In genomic region chr11:76048763-76049162, GRCh38 we compare ENCODE assay signal across 12 cellular contexts.
DNase-seq lines count a peak whose midpoint lies in the region; ATAC-seq, FAIRE-seq and TF ChIP-seq lines count a peak whose summit lies in the region.
"Had no signal": no experiment of that assay in that cellular context is flagged by ENCODE, and none has a peak within 500 bp of the region (broad histone marks: within the 10 kb centered on the region; RNA-seq: fewer than 3 reads in every experiment).

No MANE protein-coding gene starts in this region.

- H3K4me3 Mint-ChIP-seq in activated naive CD4-positive, alpha-beta T cell treated with anti-CD3 and anti-CD28 coated beads, Interleukin-2, amount 10 ng/mL, durations not matched to agents 7 days and 5 days: no peak overlapping the region
- no peak overlapping the region for H3K4me3 Mint-ChIP-seq in activated CD4-positive, alpha-beta memory T cell treated with anti-CD3 and anti-CD28 coated beads, Interleukin-2, amount 10 ng/mL, durations not matched to agents 7 days and 5 days
- H3K4me3 Mint-ChIP-seq: activated naive CD4-positive, alpha-beta T cell treated with anti-CD3 and anti-CD28 coated beads, Interleukin-2, amount 50 U/mL, for 24 hours; T-cell had no signal

- POLR2A ChIA-PET in activated CD4-positive, alpha-beta memory T cell treated with anti-CD3 and anti-CD28 coated beads, Interleukin-2, amount 10 ng/mL, durations not matched to agents 7 days and 5 days (lab: Charles Lee): no interaction called here

- H3K4me1 Mint-ChIP-seq in activated naive CD4-positive, alpha-beta T cell treated with anti-CD3 and anti-CD28 coated beads, Interleukin-2, amount 10 ng/mL, durations not matched to agents 7 days and 5 days: no peaks in the 10 kb centered on the region
- no peaks in the 10 kb centered on the region for H3K4me1 Mint-ChIP-seq in activated CD4-positive, alpha-beta memory T cell treated with anti-CD3 and anti-CD28 coated beads, Interleukin-2, amount 10 ng/mL, durations not matched to agents 7 days and 5 days
- H3K4me1 Mint-ChIP-seq: activated naive CD4-positive, alpha-beta T cell treated with anti-CD3 and anti-CD28 coated beads, Interleukin-2, amount 50 U/mL, for 24 hours had no signal

- peak overlapping the region; percentile 63 for H3K27ac Mint-ChIP-seq in activated naive CD4-positive, alpha-beta T cell treated with anti-CD3 and anti-CD28 coated beads, Interleukin-2, amount 10 ng/mL, durations not matched to agents 7 days and 5 days
- no peak overlapping the region for H3K27ac Mint-ChIP-seq in activated CD4-positive, alpha-beta memory T cell treated with anti-CD3 and anti-CD28 coated beads, Interleukin-2, amount 10 ng/mL, durations not matched to agents 7 days and 5 days
- H3K27ac Mint-ChIP-seq: activated naive CD4-positive, alpha-beta T cell treated with anti-CD3 and anti-CD28 coated beads, Interleukin-2, amount 50 U/mL, for 24 hours; T-cell had no signal

- no peak for TF ChIP-seq CTCF in D721Med (IDR thresholded peaks at IDR 0.05; ENCODE audit: insufficient read depth, missing control alignments)

- no peaks in the 10 kb centered on the region for H3K27me3 Mint-ChIP-seq in activated naive CD4-positive, alpha-beta T cell treated with anti-CD3 and anti-CD28 coated beads, Interleukin-2, amount 10 ng/mL, durations not matched to agents 7 days and 5 days
- H3K27me3 Mint-ChIP-seq in activated CD4-positive, alpha-beta memory T cell treated with anti-CD3 and anti-CD28 coated beads, Interleukin-2, amount 10 ng/mL, durations not matched to agents 7 days and 5 days: no peaks in the 10 kb centered on the region
- H3K27me3 Mint-ChIP-seq: activated naive CD4-positive, alpha-beta T cell treated with anti-CD3 and anti-CD28 coated beads, Interleukin-2, amount 50 U/mL, for 24 hours; T-cell had no signal

- H3K36me3 Mint-ChIP-seq in activated naive CD4-positive, alpha-beta T cell treated with anti-CD3 and anti-CD28 coated beads, Interleukin-2, amount 10 ng/mL, durations not matched to agents 7 days and 5 days: peaks cover 20% of the 10 kb centered on the region
- peaks cover 46% of the 10 kb centered on the region for H3K36me3 Mint-ChIP-seq in activated CD4-positive, alpha-beta memory T cell treated with anti-CD3 and anti-CD28 coated beads, Interleukin-2, amount 10 ng/mL, durations not matched to agents 7 days and 5 days (ENCODE audit: low read depth)

- no peak for ATAC-seq in GM21381 (IDR thresholded peaks at IDR 0.05; ENCODE audit: unreplicated experiment)
- ATAC-seq: mucosa of descending colon, T-cell had no signal

- DNase-seq in activated naive CD4-positive, alpha-beta T cell treated with anti-CD3 and anti-CD28 coated beads, Interleukin-2, amount 10 ng/mL, durations not matched to agents 7 days and 5 days: peak; percentile 23
- no peak for DNase-seq in activated naive CD4-positive, alpha-beta T cell treated with anti-CD3 and anti-CD28 coated beads, Interleukin-2, amount 50 U/mL, for 16 hours
- DNase-seq in NAMALWA (ENCODE audit: low spot score) (peak; percentile 64), NCI-H226 (no peak), D721Med (ENCODE audit: insufficient read length, low spot score) (no peak)
- DNase-seq in activated CD4-positive, alpha-beta memory T cell treated with anti-CD3 and anti-CD28 coated beads, Interleukin-2, amount 10 ng/mL, durations not matched to agents 7 days and 5 days: peak; percentile 17
- peak; percentile 26 for DNase-seq in stimulated activated CD8-positive, alpha-beta memory T cell treated with anti-CD3 and anti-CD28 coated beads, Interleukin-4, amount 100 ng/mL, for 48 hours
- DNase-seq: substantia nigra had no signal

- no peak for FAIRE-seq in D721Med (lab: Jason Lieb, UNC)

- CTCF ChIA-PET in activated naive CD4-positive, alpha-beta T cell treated with anti-CD3 and anti-CD28 coated beads, Interleukin-2, amount 10 ng/mL, durations not matched to agents 7 days and 5 days (lab: Charles Lee): no interaction called here
- CTCF ChIA-PET in activated CD4-positive, alpha-beta memory T cell treated with anti-CD3 and anti-CD28 coated beads, Interleukin-2, amount 10 ng/mL, durations not matched to agents 7 days and 5 days (lab: Charles Lee): no interaction called here

- H3K9me3 Mint-ChIP-seq in activated naive CD4-positive, alpha-beta T cell treated with anti-CD3 and anti-CD28 coated beads, Interleukin-2, amount 10 ng/mL, durations not matched to agents 7 days and 5 days: peaks cover 26% of the 10 kb centered on the region
- peaks cover 31% of the 10 kb centered on the region for H3K9me3 Mint-ChIP-seq in activated CD4-positive, alpha-beta memory T cell treated with anti-CD3 and anti-CD28 coated beads, Interleukin-2, amount 10 ng/mL, durations not matched to agents 7 days and 5 days

Comparison
In these comparisons a context has a peak if more than half of its experiments do, and no peak if none do; other contexts are left out.
1. DNase-seq: peak in activated naive CD4-positive, alpha-beta T cell treated with anti-CD3 and anti-CD28 coated beads, Interleukin-2, amount 10 ng/mL, durations not matched to agents 7 days and 5 days (single experiment), NAMALWA (single experiment), activated CD4-positive, alpha-beta memory T cell treated with anti-CD3 and anti-CD28 coated beads, Interleukin-2, amount 10 ng/mL, durations not matched to agents 7 days and 5 days (single experiment) and stimulated activated CD8-positive, alpha-beta memory T cell treated with anti-CD3 and anti-CD28 coated beads, Interleukin-4, amount 100 ng/mL, for 48 hours (single experiment); none in activated naive CD4-positive, alpha-beta T cell treated with anti-CD3 and anti-CD28 coated beads, Interleukin-2, amount 50 U/mL, for 16 hours (single experiment), NCI-H226 (single experiment) and D721Med (single experiment).